1 cellular context compared by ENCODE assay signal in genomic region chr3:170180107-170180951, GRCh38.
TF ChIP-seq lines count a peak whose summit lies in the region.

No MANE protein-coding gene starts in this region.

TF ChIP-seq in GM12878, 131 proteins besides CTCF, POLR2A, EP300 and RAD21:
- TF ChIP-seq PKNOX1 (IDR thresholded peaks at IDR 0.05) (peak; percentile 68), JUND (IDR thresholded peaks at IDR 0.05; ENCODE audit: low read depth, low read length) (no peak), CEBPB (IDR thresholded peaks at IDR 0.05; ENCODE audit: borderline replicate concordance in 1 of 2, low read depth in 2 of 2, low read length in 2 of 2) (no peak), RELB (IDR thresholded peaks at IDR 0.05; ENCODE audit: low read depth) (0 out of 2 replicates have a peak, but pooled peaks have one; percentile 23), IKZF2 (IDR thresholded peaks at IDR 0.05) (peak in 1 of 2 experiments; percentile 9; a peak in 1 of 4 replicates), PAX5 (IDR thresholded peaks at IDR 0.05; ENCODE audit: borderline replicate concordance, low read depth, low read length) (no peak), ZNF384 (IDR thresholded peaks at IDR 0.05; ENCODE audit: borderline replicate concordance, low read depth, low read length) (peak; percentile 71; the same call in 1 of the 2 replicates), NBN (IDR thresholded peaks at IDR 0.05) (no peak; the same call in 1 of the 2 replicates), NR2F1 (conservative IDR thresholded peaks at IDR 0.05) (no peak), ATF3 (IDR thresholded peaks at IDR 0.05; ENCODE audit: borderline replicate concordance, extremely low read depth, low read depth, low read length) (no peak), E2F8 (IDR thresholded peaks at IDR 0.05; ENCODE audit: low read depth, partially characterized antibody) (no peak), TBL1XR1 (IDR thresholded peaks at IDR 0.05; ENCODE audit: low read depth, low read length) (no peak)
